ENCODE assay signal across 21 cellular contexts in the genomic region with DNA sequence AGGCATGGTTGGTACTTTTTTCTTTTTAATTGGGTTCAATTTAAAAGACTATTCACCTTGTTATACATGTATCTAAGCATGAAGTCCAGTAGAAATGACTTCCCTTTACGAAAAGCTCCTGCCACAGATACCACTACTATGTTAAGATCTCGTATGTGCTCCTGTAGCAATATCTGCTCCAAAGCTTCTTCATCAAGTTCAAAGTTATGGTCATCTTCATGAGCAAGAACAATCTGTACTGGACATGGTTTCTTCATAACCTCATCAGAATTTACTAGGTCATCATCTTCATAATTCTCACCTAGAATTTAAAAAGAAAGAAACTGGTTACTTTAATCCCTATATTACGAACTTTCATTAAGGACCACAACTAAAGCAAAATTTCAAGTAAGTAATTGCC.
"Had no signal": no experiment of that assay in that cellular context is flagged by ENCODE, and none has a peak within 500 bp of the region (broad histone marks: within the 10 kb centered on the region; RNA-seq: fewer than 3 reads in every experiment).

No MANE protein-coding gene starts in this region.

- H3K4me1 ChIP-seq: colonic mucosa, foreskin keratinocyte had no signal

- H3K27ac ChIP-seq: colonic mucosa, coronary artery, dorsolateral prefrontal cortex, epithelial cell of prostate, esophagus squamous epithelium, foreskin keratinocyte, heart left ventricle, heart right ventricle had no signal

- H3K36me3 ChIP-seq: colonic mucosa had no signal

- H3K4me3 Mint-ChIP-seq: dendritic cell treated with granulocyte-macrophage colony-stimulating factor and Interleukin-4, amounts not matched to agents 40 ng/mL and 50 ng/mL, for 4 days; effector memory CD8-positive, alpha-beta T cell had no signal

- H3K9me3 ChIP-seq: colonic mucosa, esophagus squamous epithelium, gastroesophageal sphincter had no signal

- H3K27ac Mint-ChIP-seq: dendritic cell treated with granulocyte-macrophage colony-stimulating factor and Interleukin-4, amounts not matched to agents 40 ng/mL and 50 ng/mL, for 4 days; effector memory CD8-positive, alpha-beta T cell had no signal

- H3K27me3 Mint-ChIP-seq: dendritic cell treated with granulocyte-macrophage colony-stimulating factor and Interleukin-4, amounts not matched to agents 40 ng/mL and 50 ng/mL, for 4 days; effector memory CD8-positive, alpha-beta T cell had no signal

- H3K4me3 ChIP-seq: colonic mucosa, coronary artery, dorsolateral prefrontal cortex, esophagus squamous epithelium, gastroesophageal sphincter, heart left ventricle, heart right ventricle had no signal

- H3K27me3 ChIP-seq: colonic mucosa, dorsolateral prefrontal cortex, esophagus squamous epithelium, foreskin keratinocyte, gastroesophageal sphincter, heart left ventricle, heart right ventricle had no signal

- ATAC-seq: effector memory CD8-positive, alpha-beta T cell; esophagus mucosa; foreskin keratinocyte; gastroesophageal sphincter; heart left ventricle; heart right ventricle had no signal

- DNase-seq: colonic mucosa; cortex of kidney; dermis blood vessel endothelial cell; dorsolateral prefrontal cortex; effector CD4-positive, alpha-beta T cell; effector CD8-positive, alpha-beta T cell; effector memory CD4-positive, alpha-beta T cell; effector memory CD8-positive, alpha-beta T cell; erythroblast; esophagus squamous epithelium; foreskin fibroblast; foreskin keratinocyte; foreskin melanocyte; glutamatergic neuron; heart left ventricle; heart right ventricle had no signal
